In genomic region chr5:54317511-54318260, GRCh38 we compare ENCODE assay signal across 19 cellular contexts. TPM values are rescaled to one million over a fixed set of nuclear protein-coding genes. Genes with fewer than 3 reads are reported as not detected.
DNase-seq lines count a peak whose midpoint lies in the region; ATAC-seq, FAIRE-seq and TF ChIP-seq lines count a peak whose summit lies in the region.
"Had no signal": no experiment of that assay in that cellular context is flagged by ENCODE, and none has a peak within 500 bp of the region (broad histone marks: within the 10 kb centered on the region; RNA-seq: fewer than 3 reads in every experiment).

No MANE protein-coding gene starts in this region.

- no peak for TF ChIP-seq EP300 in K562 (IDR thresholded peaks at IDR 0.05; ENCODE audit: low read length)

- no TSS peak for BruUV-seq in IMR-90 (replicated peaks; lab: Mats Ljungman, UMichigan)
- BruUV-seq in K562 (replicated peaks; lab: Mats Ljungman, UMichigan) = no TSS peak

- no peaks in the 10 kb centered on the region for H3K4me1 ChIP-seq in IMR-90 (ENCODE audit: control insufficient read depth, insufficient read depth, low read length)
- peaks cover 5 to 65% of the 10 kb centered on the region in 2 experiments; a peak in 4 of 5 replicates for H3K4me1 ChIP-seq in K562 (replicated peaks in 1 of 2; ENCODE audit: control insufficient read depth in 2 of 2, insufficient read depth in 2 of 2, low read length in 2 of 2)
- H3K4me1 ChIP-seq: SJSA1 had no signal

- POLR2A ChIA-PET in IMR-90 (lab: Charles Lee; ENCODE audit: unreplicated experiment) = no interaction called here
- POLR2A ChIA-PET in K562 (lab: Yijun Ruan, JAX) = interaction anchor here (1.1 to 5.6 kb wide), 3 partner anchors 6 to 13 kb away, joined by 3 to 78 read pairs (median 3); no protein-coding TSS in a partner anchor

- H3K18ac ChIP-seq in IMR-90 (ENCODE audit: low read depth, low read length) = no peak overlapping the region

- H2BK120ac ChIP-seq in IMR-90 (ENCODE audit: low read depth, low read length) = no peak overlapping the region

- no peaks in the 10 kb centered on the region for H3K79me1 ChIP-seq in IMR-90 (ENCODE audit: low read depth in 1 of 2, low read length in 2 of 2)

- H3K4ac ChIP-seq in IMR-90 (ENCODE audit: low read depth, low read length) = no peak overlapping the region

- H3K9me1 ChIP-seq in IMR-90 (ENCODE audit: insufficient read depth, low read length) (no peaks in the 10 kb centered on the region; the same call in 1 of the 2 replicates), K562 (ENCODE audit: control insufficient read depth, insufficient read depth, low read length) (no peaks in the 10 kb centered on the region)

- H3K9me3 ChIP-seq in IMR-90 (ENCODE audit: control insufficient read depth, insufficient read depth, low read length) (no peaks in the 10 kb centered on the region), K562 (replicated peaks; ENCODE audit: control insufficient read depth, insufficient read depth, low read depth, low read length) (no peaks in the 10 kb centered on the region)
- H3K9me3 ChIP-seq: Caco-2, SJSA1 had no signal

- no peak for FAIRE-seq in K562 (lab: Jason Lieb, UNC)
- FAIRE-seq: G401.6 had no signal

- H3K23ac ChIP-seq in IMR-90 (ENCODE audit: low read depth, low read length) = no peak overlapping the region

- no peak for TF ChIP-seq POLR2A in IMR-90 (IDR thresholded peaks at IDR 0.05; ENCODE audit: low read depth, low read length)
- TF ChIP-seq POLR2A in K562 (conservative IDR thresholded peaks at IDR 0.05) = no peak; the same call in 1 of the 2 replicates

- H2BK15ac ChIP-seq in IMR-90 (ENCODE audit: low read depth, low read length) = no peak overlapping the region

- in situ Hi-C loops in IMR-90 (cut with MboI; ENCODE audit: low sequenced_read_pairs) (no loop called here), K562 (cut with MboI) (no loop called here)

- intact Hi-C loops in IMR-90 (cut with micrococcal nuclease) = loop anchor here (5.0 kb wide), 1 partner anchor 85 kb away; no protein-coding TSS in a partner anchor
- intact Hi-C loops in K562 (cut with micrococcal nuclease) = no loop called here

- H3K27me3 ChIP-seq in IMR-90 (ENCODE audit: control insufficient read depth, insufficient read depth, low read length) = peaks cover 15% of the 10 kb centered on the region; the same call in 1 of the 2 replicates
- no peaks in the 10 kb centered on the region for H3K27me3 ChIP-seq in K562 (ENCODE audit: control insufficient read depth in 2 of 2, insufficient read depth in 2 of 2, low read length in 2 of 2)

- H3K9ac ChIP-seq in IMR-90 (ENCODE audit: low read depth, low read length) (no peak overlapping the region), K562 (ENCODE audit: insufficient read depth in 1 of 2, low read depth in 2 of 2, low read length in 2 of 2) (peak overlapping the region in 1 of 2 experiments; percentile 79; a peak in 2 of 4 replicates)

- no peak overlapping the region for H4K8ac ChIP-seq in IMR-90 (ENCODE audit: low read depth in 2 of 2, low read length in 2 of 2)

- no peak overlapping the region for H3K14ac ChIP-seq in IMR-90 (replicated peaks; ENCODE audit: low read depth, low read length)

- peaks cover 90% of the 10 kb centered on the region for H3K79me2 ChIP-seq in K562 (ENCODE audit: control insufficient read depth, insufficient read depth, low read length)

- H4K20me1 ChIP-seq in IMR-90 (ENCODE audit: insufficient read depth, low read length) (no peaks in the 10 kb centered on the region), K562 (replicated peaks; ENCODE audit: control insufficient read depth, insufficient read depth, low read length) (no peaks in the 10 kb centered on the region)

- TF ChIP-seq RAD21 in IMR-90 (IDR thresholded peaks at IDR 0.05; ENCODE audit: low read length) (no peak), K562 (CRISPR knock-in tag; conservative IDR thresholded peaks at IDR 0.05 in 1 of 2, IDR thresholded peaks at IDR 0.05 in 1 of 2) (no peak)

- H2AFZ ChIP-seq in IMR-90 (replicated peaks; ENCODE audit: low read length, poor library complexity) = no peak overlapping the region
- no peak overlapping the region for H2AFZ ChIP-seq in K562 (ENCODE audit: low read depth, low read length)

- H2BK5ac ChIP-seq in IMR-90 (ENCODE audit: low read depth, low read length, poor library complexity, severe bottlenecking) = no peak overlapping the region

- WGBS in IMR-90 (ENCODE audit: extremely low coverage in 2 of 2, insufficient read length in 1 of 2), 2 experiments = no CpG with 5 or more reads among the region's 5 CpGs
- 67% methylated on average over 5 of the region's 5 CpGs for WGBS in K562 (ENCODE audit: insufficient coverage, low coverage, missing lambda C conversion rate)

- TF ChIP-seq CTCF in IMR-90 (conservative IDR thresholded peaks at IDR 0.05; ENCODE audit: low read depth, low read length) = no peak
- no peak for TF ChIP-seq CTCF in K562 (IDR thresholded peaks at IDR 0.05 in 2 of 3, conservative IDR thresholded peaks at IDR 0.05 in 1 of 3; ENCODE audit: insufficient read depth in 2 of 3, low read depth in 1 of 3, low read length in 3 of 3)

- H4K5ac ChIP-seq in IMR-90 (ENCODE audit: low read depth, low read length) = no peak overlapping the region

- H3K56ac ChIP-seq in IMR-90 (ENCODE audit: extremely low read depth, insufficient read depth, low read length) = no peak overlapping the region

- no peak overlapping the region for H2BK20ac ChIP-seq in IMR-90 (ENCODE audit: low read depth, low read length)

- H3K4me2 ChIP-seq in IMR-90 (ENCODE audit: low read depth, low read length) (no peak overlapping the region), K562 (ENCODE audit: insufficient read depth, low read length) (peak overlapping the region; percentile 91)

- H3K27ac ChIP-seq in IMR-90 (ENCODE audit: insufficient read depth, low read length) = no peak overlapping the region
- peak overlapping the region; percentile 18; the same call in 1 of the 3 replicates for H3K27ac ChIP-seq in K562 (ENCODE audit: extremely low read depth, low read depth, low read length)
- H3K27ac ChIP-seq: RWPE1, SJSA1 had no signal

- CTCF ChIA-PET in IMR-90 (lab: Yijun Ruan, JAX) = no interaction called here
- CTCF ChIA-PET in K562 (lab: Yijun Ruan, JAX; ENCODE audit: low intra/inter-chr PET ratio) = no interaction called here

- ATAC-seq in IMR-90 (ENCODE audit: low read depth) (peak; percentile 37), K562 (no peak), GM19463 (IDR thresholded peaks at IDR 0.05; ENCODE audit: unreplicated experiment) (no peak)

- H2AK5ac ChIP-seq in IMR-90 (ENCODE audit: low read depth, low read length) = no peak overlapping the region

- H4K91ac ChIP-seq in IMR-90 (ENCODE audit: insufficient read depth, low read depth, low read length) = no peak overlapping the region

- H3K4me3 ChIP-seq in IMR-90 (ENCODE audit: insufficient read depth, low read depth, low read length) = no peak overlapping the region
- no peak overlapping the region for H3K4me3 ChIP-seq in K562
- H3K4me3 ChIP-seq: SJSA1 had no signal

- no peak overlapping the region for H2AK9ac ChIP-seq in IMR-90 (replicated peaks; ENCODE audit: low read depth, low read length, poor library complexity)

- H3K36me3 ChIP-seq in IMR-90 (ENCODE audit: control insufficient read depth, insufficient read depth, low read length) (no peaks in the 10 kb centered on the region), K562 (ENCODE audit: control insufficient read depth, insufficient read depth, low read length) (peaks cover 77% of the 10 kb centered on the region)
- H3K36me3 ChIP-seq: SJSA1 had no signal

- DNase-seq in NCI-H510A treated with DMSO at 0.1 percent for 48 hours (lab: John Stamatoyannopoulos, UW) = peak; percentile 30
- no peak for DNase-seq in NCI-H510A (lab: John Stamatoyannopoulos, UW)
- peak; percentile 46 for DNase-seq in IMR-90
- DNase-seq in K562 (ENCODE audit: extremely low read depth in 1 of 4, low spot score in 3 of 4) = no peak
- peak; percentile 8 for DNase-seq in myocyte (ENCODE audit: low read depth)
- DNase-seq in H4 (ENCODE audit: low spot score) = no peak
- no peak for DNase-seq in MV-4-11 (lab: John Stamatoyannopoulos, UW)
- DNase-seq: 8988T, Caco-2, DMS53, H7, NCI-H146, NCI-H2081 treated with DMSO at 0.1 percent for 48 hours, NCI-H774, T-helper 1 cell had no signal

- dilution Hi-C loops in IMR-90 (cut with HindIII; ENCODE audit: low sequenced_read_pairs, unreplicated experiment) = no loop called here

TF ChIP-seq in IMR-90, 13 proteins besides CTCF, POLR2A, EP300 and RAD21 (continues in another document):
- TF ChIP-seq CEBPB (IDR thresholded peaks at IDR 0.05; ENCODE audit: low read depth, low read length) (peak; percentile 64; the same call in 1 of the 2 replicates), RCOR1 (IDR thresholded peaks at IDR 0.05; ENCODE audit: insufficient replicate concordance, low read length) (no peak), MAZ (IDR thresholded peaks at IDR 0.05; ENCODE audit: borderline replicate concordance, low read depth, low read length) (no peak)

TF ChIP-seq in K562, 482 proteins besides CTCF, POLR2A, EP300 and RAD21 (continues in another document):
- no peak for TF ChIP-seq JUND (IDR thresholded peaks at IDR 0.05; ENCODE audit: borderline replicate concordance, low read depth, low read length)
- TF ChIP-seq JUND (tag; IDR thresholded peaks at IDR 0.05; ENCODE audit: borderline replicate concordance, low read depth, low read length) = no peak
- no peak for TF ChIP-seq ZNF77 (CRISPR knock-in tag; IDR thresholded peaks at IDR 0.05)

RNA-seq across cellular contexts. Expression of gene ARL15, which starts 7.3 kb away (rescaled TPM):
- 19.2 TPM in 2 replicates for total RNA-seq in IMR-90 (2012; rRNA removed)
- polyA plus RNA-seq in IMR-90 (2012; rRNA removed) = 6.6 and 7.3 TPM in 2 replicates
- 2.2 and 4.1 TPM in 2 replicates for polyA plus RNA-seq in IMR-90 (2012; cell fraction: cytosol; rRNA removed)
- polyA plus RNA-seq in IMR-90 (2012; cell fraction: nucleus; rRNA removed; ENCODE audit: low replicate concordance) = 1.4 and 5.5 TPM in 2 replicates
- 218 and 235 TPM in 2 replicates for total RNA-seq in K562 (2011; cell fraction: chromatin; rRNA removed; ENCODE audit: low replicate concordance)
- total RNA-seq in K562 (2011; cell fraction: nucleolus; rRNA removed) = 124 and 166 TPM in 2 replicates
- total RNA-seq in K562 (2011; cell fraction: nucleoplasm; rRNA removed) = 179 and 212 TPM in 2 replicates
- 45.9 and 46.7 TPM in 2 replicates for total RNA-seq in K562 (2014; rRNA removed)
- 64.0 and 71.2 TPM in 2 replicates for total RNA-seq in K562 (2014; rRNA removed; fragmentation: Illumina TruSeq; extraction: Trizol)
- 40.0 and 46.1 TPM in 2 replicates for total RNA-seq in K562 (2015; rRNA removed; fragmentation: Illumina TruSeq; extraction: Trizol)
- 54.1 and 58.7 TPM in 2 replicates for total RNA-seq in K562 (2021)
- polyA plus RNA-seq in K562 (2011; rRNA removed) = 59.5 and 60.1 TPM in 2 replicates
- polyA plus RNA-seq in K562 (2011; cell fraction: cytosol; rRNA removed) = 24.8 and 46.7 TPM in 2 replicates
- 29.3 and 46.0 TPM in 2 replicates for polyA plus RNA-seq in K562 (2011; cell fraction: nucleus; rRNA removed)
- polyA plus RNA-seq in K562 (2012) = 45.4 and 47.0 TPM in 2 replicates
- 71.8 and 80.4 TPM in 2 replicates for polyA plus RNA-seq in K562 (2014; fragmentation: Illumina TruSeq; extraction: Trizol)
- polyA plus RNA-seq in K562 (2014; fragmentation: Nextera tagmentation; extraction: Ambion mirVana) = 10 to 100 TPM; 18.5 to 22.4 TPM
- polyA plus RNA-seq in K562 (2014; rRNA removed) = 57.0 and 60.0 TPM in 2 replicates
- 135 and 180 TPM in 2 replicates for polyA minus RNA-seq in K562 (2011; rRNA and poly(A)+ RNA removed)
- polyA minus RNA-seq in K562 (2011; cell fraction: cytosol; rRNA and poly(A)+ RNA removed) = 39.2 and 48.3 TPM in 2 replicates
- 201 and 315 TPM in 2 replicates for polyA minus RNA-seq in K562 (2011; cell fraction: nucleus; rRNA and poly(A)+ RNA removed)
- 13.2 and 17.3 TPM in 2 replicates for total RNA-seq in myocyte
- polyA plus RNA-seq in myocyte (2012) = 10.2 TPM
- 15.3 and 21.3 TPM in 2 replicates for total RNA-seq in H4 (2014; rRNA removed; shearing (Covaris generic))

Comparison
In these comparisons a context has a peak if more than half of its experiments do, and no peak if none do; other contexts are left out.
1. DNase-seq: peak in NCI-H510A treated with DMSO at 0.1 percent for 48 hours (single experiment), IMR-90 (single experiment) and myocyte (single experiment); none in NCI-H510A (single experiment), K562 (0 of 4), H4 (single experiment) and MV-4-11 (single experiment).